ENCODE assay signal across 8 cellular contexts in the genomic region with DNA sequence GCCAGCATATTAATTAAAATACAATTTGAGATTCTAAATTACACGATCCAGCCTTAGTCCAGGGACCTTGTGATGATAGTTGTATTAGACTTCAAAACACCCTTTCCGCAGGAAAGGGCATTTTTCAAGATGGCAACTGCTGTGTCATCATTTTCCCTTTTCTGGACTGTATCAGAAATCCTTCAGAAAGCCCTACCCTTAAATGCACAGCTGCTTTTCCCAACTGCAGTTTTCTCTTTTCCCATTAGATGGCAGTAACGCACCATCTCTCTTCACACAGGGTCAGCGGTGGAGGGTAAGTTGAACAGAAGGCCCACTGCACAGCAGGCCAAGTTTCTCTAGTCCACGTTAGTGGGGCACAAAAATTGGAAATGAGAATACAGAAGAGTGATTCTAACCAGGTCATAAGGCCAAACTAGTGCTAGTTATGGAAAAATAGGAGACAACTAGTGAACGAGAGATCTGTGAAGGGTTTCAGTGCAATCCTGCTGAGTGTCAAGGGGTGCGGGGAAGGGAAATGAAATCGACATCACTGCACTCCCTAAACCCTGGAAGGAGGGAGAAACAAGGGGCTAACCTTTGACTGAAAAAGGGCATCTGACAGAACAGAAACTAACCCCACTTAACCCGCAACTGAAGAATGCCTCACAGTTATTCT.
DNase-seq lines count a peak whose midpoint lies in the region; ATAC-seq lines count a peak whose summit lies in the region.

No MANE protein-coding gene starts in this region.

- no peaks in the 10 kb centered on the region for H3K36me3 Mint-ChIP-seq in memory B cell
- no peaks in the 10 kb centered on the region for H3K36me3 Mint-ChIP-seq in stimulated activated memory B cell treated with anti-CD40 and anti-IgM and Interleukin-4, amounts not matched to agents 10 μg/mL and 1 μg/mL and 100 μg/mL, for 72 hours

- no peak overlapping the region for H3K4me3 Mint-ChIP-seq in memory B cell
- H3K4me3 Mint-ChIP-seq in stimulated activated memory B cell treated with anti-CD40 and anti-IgM and Interleukin-4, amounts not matched to agents 10 μg/mL and 1 μg/mL and 100 μg/mL, for 72 hours, result no peak overlapping the region

- H3K4me1 Mint-ChIP-seq in memory B cell, result peaks cover 5% of the 10 kb centered on the region
- peaks cover 7% of the 10 kb centered on the region for H3K4me1 Mint-ChIP-seq in stimulated activated memory B cell treated with anti-CD40 and anti-IgM and Interleukin-4, amounts not matched to agents 10 μg/mL and 1 μg/mL and 100 μg/mL, for 72 hours

- peaks cover 2% of the 10 kb centered on the region for H3K27me3 Mint-ChIP-seq in memory B cell
- H3K27me3 Mint-ChIP-seq in stimulated activated memory B cell treated with anti-CD40 and anti-IgM and Interleukin-4, amounts not matched to agents 10 μg/mL and 1 μg/mL and 100 μg/mL, for 72 hours, result no peaks in the 10 kb centered on the region

- no peaks in the 10 kb centered on the region for H3K9me3 Mint-ChIP-seq in memory B cell
- no peaks in the 10 kb centered on the region for H3K9me3 Mint-ChIP-seq in stimulated activated memory B cell treated with anti-CD40 and anti-IgM and Interleukin-4, amounts not matched to agents 10 μg/mL and 1 μg/mL and 100 μg/mL, for 72 hours

- peak; percentile 57 for ATAC-seq in HG03097 (IDR thresholded peaks at IDR 0.05; ENCODE audit: low FRiP score, unreplicated experiment)
- peak; percentile 84 for ATAC-seq in memory B cell (ENCODE audit: low read depth)
- ATAC-seq in stimulated activated memory B cell treated with anti-CD40 and anti-IgM and Interleukin-4, amounts not matched to agents 10 μg/mL and 1 μg/mL and 100 μg/mL, for 72 hours, result peak; percentile 85
- ATAC-seq in GM19463 (IDR thresholded peaks at IDR 0.05; ENCODE audit: unreplicated experiment), result no peak

- DNase-seq in COLO668 (lab: John Stamatoyannopoulos, UW; ENCODE audit: unreplicated experiment), result peak; percentile 59
- DNase-seq in NCI-H526 treated with DMSO at 0.1 percent for 48 hours (lab: John Stamatoyannopoulos, UW), result peak; percentile 89
- DNase-seq in activated CD4-positive, alpha-beta T cell treated with anti-CD3 and anti-CD28 coated beads for 48 hours, result peak; percentile 67
- DNase-seq in ecto neural progenitor cell (ENCODE audit: low spot score), result peak; percentile 76
- peak; percentile 69 to 71 for DNase-seq in memory B cell (ENCODE audit: low spot score in 2 of 2)

- H3K27ac Mint-ChIP-seq in memory B cell, result no peak overlapping the region
- H3K27ac Mint-ChIP-seq in stimulated activated memory B cell treated with anti-CD40 and anti-IgM and Interleukin-4, amounts not matched to agents 10 μg/mL and 1 μg/mL and 100 μg/mL, for 72 hours, result no peak overlapping the region
